20 cellular contexts compared by ENCODE assay signal in the genomic region with DNA sequence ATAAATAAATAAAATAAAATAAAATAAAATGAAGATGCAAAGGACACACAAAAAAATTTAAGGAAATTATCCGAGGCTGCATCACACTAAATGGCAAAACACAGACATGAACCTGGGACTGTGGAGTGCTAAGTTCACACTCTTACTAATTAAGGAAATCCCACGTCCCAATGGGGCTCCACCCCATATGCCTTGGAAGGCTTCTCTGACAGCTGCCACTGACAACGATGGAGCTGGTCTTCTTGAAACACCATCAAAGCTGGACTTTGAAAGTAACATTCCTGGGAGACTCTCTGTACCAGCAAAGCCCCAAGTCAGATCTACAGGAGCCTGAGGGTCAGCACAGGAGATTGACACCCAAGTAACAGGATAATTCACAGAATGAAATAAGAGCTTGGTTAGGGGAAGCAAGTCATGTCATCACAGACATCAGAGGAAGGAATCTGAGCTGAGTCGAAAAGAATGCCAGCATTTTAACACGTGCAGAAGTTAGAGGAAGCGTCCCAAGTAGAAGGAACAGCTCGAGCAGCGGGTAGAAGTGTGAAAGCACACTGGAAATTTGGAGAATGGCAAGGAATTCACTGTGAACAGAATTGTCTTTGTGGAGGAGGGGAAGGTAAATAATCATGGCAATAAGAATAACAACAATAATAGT. TPM values are rescaled to one million over a fixed set of nuclear protein-coding genes. Genes with fewer than 3 reads are reported as not detected.
A peak's percentile ranks its signal among the peaks of the same experiment; 100 is the strongest.
DNase-seq lines count a peak whose midpoint lies in the region; ATAC-seq, FAIRE-seq and TF ChIP-seq lines count a peak whose summit lies in the region.
"Had no signal": no experiment of that assay in that cellular context is flagged by ENCODE, and none has a peak within 500 bp of the region (broad histone marks: within the 10 kb centered on the region; RNA-seq: fewer than 3 reads in every experiment).

No MANE protein-coding gene starts in this region.

- CTCF ChIA-PET in naive thymus-derived CD4-positive, alpha-beta T cell (lab: Charles Lee), result interaction anchor here (0.7 kb wide), 1 partner anchor 60 kb away, joined by 3 read pairs; no protein-coding TSS in a partner anchor

- no peaks in the 10 kb centered on the region for H3K27me3 Mint-ChIP-seq in dendritic cell treated with granulocyte-macrophage colony-stimulating factor and Interleukin-4, amounts not matched to agents 40 ng/mL and 50 ng/mL, for 4 days
- H3K27me3 Mint-ChIP-seq in naive thymus-derived CD4-positive, alpha-beta T cell, result no peaks in the 10 kb centered on the region

- 36% methylated on average over 8 of the region's 8 CpGs for WGBS in right cardiac atrium

- TF ChIP-seq CTCF in cardiac muscle cell (IDR thresholded peaks at IDR 0.05; ENCODE audit: low read depth, low read length), result no peak

- H3K4me3 ChIP-seq in cardiac muscle cell (no peak overlapping the region), right cardiac atrium (ENCODE audit: low read length) (no peak overlapping the region)
- no peak overlapping the region for H3K4me3 ChIP-seq in naive thymus-derived CD4-positive, alpha-beta T cell (ENCODE audit: low read length)
- H3K4me3 ChIP-seq: GM23248, Peyer's patch, testis had no signal

- no peak for ATAC-seq in right cardiac atrium
- no peak for ATAC-seq in naive thymus-derived CD4-positive, alpha-beta T cell
- no peak for ATAC-seq in GM19324 (IDR thresholded peaks at IDR 0.05; ENCODE audit: low FRiP score, unreplicated experiment)
- no peak for ATAC-seq in GM21717 (IDR thresholded peaks at IDR 0.05; ENCODE audit: unreplicated experiment)

- H3K27ac Mint-ChIP-seq in dendritic cell treated with granulocyte-macrophage colony-stimulating factor and Interleukin-4, amounts not matched to agents 40 ng/mL and 50 ng/mL, for 4 days, result peak overlapping the region; percentile 71
- H3K27ac Mint-ChIP-seq in naive thymus-derived CD4-positive, alpha-beta T cell, result peak overlapping the region in 7 of 9 donors; percentile 6 to 76 (median 30)
- H3K27ac Mint-ChIP-seq: activated naive CD4-positive, alpha-beta T cell treated with anti-CD3 and anti-CD28 coated beads for 36 hours had no signal

- peak; percentile 35 for FAIRE-seq in urothelium cell line (lab: Jason Lieb, UNC)
- FAIRE-seq: HTR-8/SVneo, islet of Langerhans had no signal

- H3K36me3 ChIP-seq in cardiac muscle cell, result no peaks in the 10 kb centered on the region
- no peaks in the 10 kb centered on the region for H3K36me3 ChIP-seq in naive thymus-derived CD4-positive, alpha-beta T cell (ENCODE audit: control insufficient read depth in 2 of 3, insufficient read depth in 3 of 3, low read length in 3 of 3)
- H3K36me3 ChIP-seq: Peyer's patch had no signal

- intact Hi-C loops in right cardiac atrium (cut with DNase I), result no loop called here
- intact Hi-C loops in dendritic cell treated with granulocyte-macrophage colony-stimulating factor and Interleukin-4, amounts not matched to agents 40 ng/mL and 50 ng/mL, for 4 days (cut with micrococcal nuclease), result no loop called here
- intact Hi-C loops in naive thymus-derived CD4-positive, alpha-beta T cell (cut with micrococcal nuclease), result no loop called here

- H3K4me1 ChIP-seq in cardiac muscle cell (ENCODE audit: low read depth) (peaks cover 15% of the 10 kb centered on the region), right cardiac atrium (ENCODE audit: control insufficient read depth, insufficient read depth, low read length) (peaks cover 2% of the 10 kb centered on the region)
- H3K4me1 ChIP-seq in naive thymus-derived CD4-positive, alpha-beta T cell (ENCODE audit: control insufficient read depth in 2 of 2, insufficient read depth in 2 of 2, low read length in 2 of 2), result peaks cover 30 to 39% of the 10 kb centered on the region in 2 donors
- H3K4me1 ChIP-seq: testis had no signal

- H3K4me1 Mint-ChIP-seq in dendritic cell treated with granulocyte-macrophage colony-stimulating factor and Interleukin-4, amounts not matched to agents 40 ng/mL and 50 ng/mL, for 4 days (ENCODE audit: low read depth), result peaks cover 82% of the 10 kb centered on the region
- peaks cover 50 to 84% (median 73%) of the 10 kb centered on the region in 7 donors for H3K4me1 Mint-ChIP-seq in naive thymus-derived CD4-positive, alpha-beta T cell

- H3K36me3 Mint-ChIP-seq in dendritic cell treated with granulocyte-macrophage colony-stimulating factor and Interleukin-4, amounts not matched to agents 40 ng/mL and 50 ng/mL, for 4 days (ENCODE audit: low read depth), result peaks cover 44% of the 10 kb centered on the region
- peaks cover 0 to 19% (median 0%) of the 10 kb centered on the region in 5 donors for H3K36me3 Mint-ChIP-seq in naive thymus-derived CD4-positive, alpha-beta T cell

- H3K9me3 ChIP-seq in cardiac muscle cell (ENCODE audit: low read depth), result no peaks in the 10 kb centered on the region
- no peaks in the 10 kb centered on the region for H3K9me3 ChIP-seq in right cardiac atrium (ENCODE audit: control insufficient read depth, low read length)
- H3K9me3 ChIP-seq in naive thymus-derived CD4-positive, alpha-beta T cell (ENCODE audit: control insufficient read depth in 2 of 3, low read length in 3 of 3), result no peaks in the 10 kb centered on the region
- H3K9me3 ChIP-seq: Peyer's patch, testis had no signal

- POLR2A ChIA-PET in naive thymus-derived CD4-positive, alpha-beta T cell (lab: Charles Lee), result interaction anchor here (0.6 to 1.5 kb wide), 3 partner anchors 14 to 104 kb away, joined by 3 to 4 read pairs (median 3); a partner anchor contains a TSS

- H3K27me3 ChIP-seq in cardiac muscle cell (no peaks in the 10 kb centered on the region), right cardiac atrium (ENCODE audit: control insufficient read depth, insufficient read depth) (no peaks in the 10 kb centered on the region)
- H3K27me3 ChIP-seq in naive thymus-derived CD4-positive, alpha-beta T cell (ENCODE audit: control insufficient read depth in 2 of 2, insufficient read depth in 2 of 2, low read length in 2 of 2), result no peaks in the 10 kb centered on the region
- H3K27me3 ChIP-seq: Peyer's patch, testis had no signal

- H3K4me3 Mint-ChIP-seq in dendritic cell treated with granulocyte-macrophage colony-stimulating factor and Interleukin-4, amounts not matched to agents 40 ng/mL and 50 ng/mL, for 4 days, result peak overlapping the region; percentile 17
- H3K4me3 Mint-ChIP-seq in naive thymus-derived CD4-positive, alpha-beta T cell, result no peak overlapping the region
- H3K4me3 Mint-ChIP-seq: activated naive CD4-positive, alpha-beta T cell treated with anti-CD3 and anti-CD28 coated beads for 36 hours had no signal

- DNase-seq in cardiac muscle cell (ENCODE audit: low read depth in 1 of 2, low spot score in 1 of 2), result no peak
- DNase-seq in right cardiac atrium, result no peak
- DNase-seq in naive thymus-derived CD4-positive, alpha-beta T cell, result no peak
- no peak for DNase-seq in urothelium cell line (ENCODE audit: low spot score)
- DNase-seq in NK-92 treated with Interleukin-12 subunit alpha and Interleukin-12 subunit beta, amount 100 ng/mL, for 24 hours (lab: John Stamatoyannopoulos, UW), result no peak
- DNase-seq: activated CD8-positive, alpha-beta memory T cell treated with anti-CD3 and anti-CD28 coated beads, Interleukin-2, amount 50 U/mL, for 4 hours; activated naive CD4-positive, alpha-beta T cell treated with anti-CD3 and anti-CD28 coated beads for 36 hours; Calu3; GM23248; NCI-H2081 treated with DMSO at 0.1 percent for 48 hours; NCI-H748 treated with DMSO at 0.1 percent for 48 hours; Peyer's patch; SW 1271; testis had no signal

- no peaks in the 10 kb centered on the region for H3K9me3 Mint-ChIP-seq in dendritic cell treated with granulocyte-macrophage colony-stimulating factor and Interleukin-4, amounts not matched to agents 40 ng/mL and 50 ng/mL, for 4 days
- H3K9me3 Mint-ChIP-seq in naive thymus-derived CD4-positive, alpha-beta T cell, result no peaks in the 10 kb centered on the region
- H3K9me3 Mint-ChIP-seq: activated naive CD4-positive, alpha-beta T cell treated with anti-CD3 and anti-CD28 coated beads for 36 hours had no signal

- H3K27ac ChIP-seq in cardiac muscle cell (peak overlapping the region; percentile 47), right cardiac atrium (ENCODE audit: low read length) (no peak overlapping the region)
- H3K27ac ChIP-seq in naive thymus-derived CD4-positive, alpha-beta T cell (ENCODE audit: low read depth, low read length), result no peak overlapping the region
- H3K27ac ChIP-seq: GM23248, Peyer's patch, testis had no signal

RNA-seq across cellular contexts. Expression of a gene that starts 13.8 kb away (rescaled TPM):
- total RNA-seq in cardiac muscle cell, result 27.3 and 44.2 TPM in 2 replicates
- 17.8 and 29.6 TPM in 2 replicates for polyA plus RNA-seq in cardiac muscle cell
- total RNA-seq in right cardiac atrium, result 10 to 100 TPM; 30.5 to 55.2 (median 36.9) TPM
- polyA plus RNA-seq in right cardiac atrium, result 27.6 TPM
- total RNA-seq in naive thymus-derived CD4-positive, alpha-beta T cell, result 10 to 100 TPM; 16.7 to 44.8 (median 20.6) TPM
- polyA plus RNA-seq in naive thymus-derived CD4-positive, alpha-beta T cell, result 10 to 100 TPM; 14.4 to 30.5 TPM

RNA-seq across cellular contexts. Expression of a gene that starts 41.7 kb away (rescaled TPM):
- total RNA-seq in cardiac muscle cell (0.11 TPM in 1 of 2 replicates, not detected in the other), right cardiac atrium (1 to 10 TPM in 2 of 4 donors, under 1 TPM in 2; 0.48 to 1.3 (median 0.99) TPM)
- polyA plus RNA-seq in cardiac muscle cell (not detected in 2 replicates), right cardiac atrium (0.25 TPM)
- not detected for total RNA-seq in naive thymus-derived CD4-positive, alpha-beta T cell
- not detected for polyA plus RNA-seq in naive thymus-derived CD4-positive, alpha-beta T cell
- total RNA-seq: activated naive CD4-positive, alpha-beta T cell treated with anti-CD3 and anti-CD28 coated beads for 36 hours; Calu3; GM23248; Peyer's patch; testis had no signal
- polyA plus RNA-seq: GM23248 had no signal

RNA-seq across cellular contexts. Expression of a gene that starts 45.6 kb away (rescaled TPM):
- total RNA-seq in cardiac muscle cell (not detected in 2 replicates), right cardiac atrium (not detected)
- polyA plus RNA-seq in cardiac muscle cell (0.34 TPM in 1 of 2 replicates, not detected in the other), right cardiac atrium (not detected)
- not detected for total RNA-seq in naive thymus-derived CD4-positive, alpha-beta T cell
- polyA plus RNA-seq in naive thymus-derived CD4-positive, alpha-beta T cell, result not detected
- total RNA-seq: activated naive CD4-positive, alpha-beta T cell treated with anti-CD3 and anti-CD28 coated beads for 36 hours; Calu3; GM23248; mucosa of gallbladder; Peyer's patch had no signal
- polyA plus RNA-seq: GM23248 had no signal
